Comparison of ENCODE assay signal across 1 cellular context in the genomic region with DNA sequence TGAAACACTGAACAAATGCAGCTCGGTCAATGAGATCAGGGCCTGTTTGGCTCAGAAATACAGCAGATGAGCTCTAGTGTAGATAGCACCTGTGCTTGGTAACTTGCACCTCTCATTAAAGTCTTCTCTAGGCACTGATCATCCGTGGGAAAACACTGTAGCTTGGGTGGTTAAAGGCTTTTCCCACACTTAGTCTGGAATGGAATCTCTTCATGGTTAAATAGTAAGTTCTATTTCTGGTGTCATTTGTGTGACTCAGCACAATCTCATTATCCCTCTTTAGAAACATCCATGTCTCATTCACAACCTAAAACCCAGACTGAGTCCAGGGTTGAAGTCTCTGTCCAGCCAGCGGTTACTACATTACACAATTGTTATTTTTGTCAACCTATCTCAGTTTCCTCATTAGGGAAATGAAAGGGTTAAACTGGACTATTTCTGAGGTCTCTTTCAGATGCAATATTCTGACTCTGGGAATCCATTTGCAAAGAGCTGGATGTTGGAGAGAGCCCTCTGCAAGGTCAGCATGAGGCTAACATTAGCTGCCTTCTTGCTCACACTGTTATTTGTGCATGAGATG.
TF ChIP-seq lines count a peak whose summit lies in the region.

No MANE protein-coding gene starts in this region.

TF ChIP-seq in K562, 482 proteins besides CTCF, POLR2A, EP300 and RAD21 (continued from another document):
- TF ChIP-seq, protein P1, sequence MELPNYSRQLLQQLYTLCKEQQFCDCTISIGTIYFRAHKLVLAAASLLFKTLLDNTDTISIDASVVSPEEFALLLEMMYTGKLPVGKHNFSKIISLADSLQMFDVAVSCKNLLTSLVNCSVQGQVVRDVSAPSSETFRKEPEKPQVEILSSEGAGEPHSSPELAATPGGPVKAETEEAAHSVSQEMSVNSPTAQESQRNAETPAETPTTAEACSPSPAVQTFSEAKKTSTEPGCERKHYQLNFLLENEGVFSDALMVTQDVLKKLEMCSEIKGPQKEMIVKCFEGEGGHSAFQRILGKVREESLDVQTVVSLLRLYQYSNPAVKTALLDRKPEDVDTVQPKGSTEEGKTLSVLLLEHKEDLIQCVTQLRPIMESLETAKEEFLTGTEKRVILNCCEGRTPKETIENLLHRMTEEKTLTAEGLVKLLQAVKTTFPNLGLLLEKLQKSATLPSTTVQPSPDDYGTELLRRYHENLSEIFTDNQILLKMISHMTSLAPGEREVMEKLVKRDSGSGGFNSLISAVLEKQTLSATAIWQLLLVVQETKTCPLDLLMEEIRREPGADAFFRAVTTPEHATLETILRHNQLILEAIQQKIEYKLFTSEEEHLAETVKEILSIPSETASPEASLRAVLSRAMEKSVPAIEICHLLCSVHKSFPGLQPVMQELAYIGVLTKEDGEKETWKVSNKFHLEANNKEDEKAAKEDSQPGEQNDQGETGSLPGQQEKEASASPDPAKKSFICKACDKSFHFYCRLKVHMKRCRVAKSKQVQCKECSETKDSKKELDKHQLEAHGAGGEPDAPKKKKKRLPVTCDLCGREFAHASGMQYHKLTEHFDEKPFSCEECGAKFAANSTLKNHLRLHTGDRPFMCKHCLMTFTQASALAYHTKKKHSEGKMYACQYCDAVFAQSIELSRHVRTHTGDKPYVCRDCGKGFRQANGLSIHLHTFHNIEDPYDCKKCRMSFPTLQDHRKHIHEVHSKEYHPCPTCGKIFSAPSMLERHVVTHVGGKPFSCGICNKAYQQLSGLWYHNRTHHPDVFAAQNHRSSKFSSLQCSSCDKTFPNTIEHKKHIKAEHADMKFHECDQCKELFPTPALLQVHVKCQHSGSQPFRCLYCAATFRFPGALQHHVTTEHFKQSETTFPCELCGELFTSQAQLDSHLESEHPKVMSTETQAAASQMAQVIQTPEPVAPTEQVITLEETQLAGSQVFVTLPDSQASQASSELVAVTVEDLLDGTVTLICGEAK (IDR thresholded peaks at IDR 0.05), result 0 out of 2 replicates have a peak, but pooled peaks have one; percentile 30
- TF ChIP-seq, protein P1 (CRISPR knock-in tag; IDR thresholded peaks at IDR 0.05), result no peak
- TF ChIP-seq, protein P2, sequence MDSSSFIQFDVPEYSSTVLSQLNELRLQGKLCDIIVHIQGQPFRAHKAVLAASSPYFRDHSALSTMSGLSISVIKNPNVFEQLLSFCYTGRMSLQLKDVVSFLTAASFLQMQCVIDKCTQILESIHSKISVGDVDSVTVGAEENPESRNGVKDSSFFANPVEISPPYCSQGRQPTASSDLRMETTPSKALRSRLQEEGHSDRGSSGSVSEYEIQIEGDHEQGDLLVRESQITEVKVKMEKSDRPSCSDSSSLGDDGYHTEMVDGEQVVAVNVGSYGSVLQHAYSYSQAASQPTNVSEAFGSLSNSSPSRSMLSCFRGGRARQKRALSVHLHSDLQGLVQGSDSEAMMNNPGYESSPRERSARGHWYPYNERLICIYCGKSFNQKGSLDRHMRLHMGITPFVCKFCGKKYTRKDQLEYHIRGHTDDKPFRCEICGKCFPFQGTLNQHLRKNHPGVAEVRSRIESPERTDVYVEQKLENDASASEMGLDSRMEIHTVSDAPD (CRISPR knock-in tag; IDR thresholded peaks at IDR 0.05), result no peak
- TF ChIP-seq FOXK1 (CRISPR knock-in tag; IDR thresholded peaks at IDR 0.05; ENCODE audit: borderline replicate concordance), result 0 out of 2 replicates have a peak, but pooled peaks have one; percentile 39
- TF ChIP-seq, protein P3, sequence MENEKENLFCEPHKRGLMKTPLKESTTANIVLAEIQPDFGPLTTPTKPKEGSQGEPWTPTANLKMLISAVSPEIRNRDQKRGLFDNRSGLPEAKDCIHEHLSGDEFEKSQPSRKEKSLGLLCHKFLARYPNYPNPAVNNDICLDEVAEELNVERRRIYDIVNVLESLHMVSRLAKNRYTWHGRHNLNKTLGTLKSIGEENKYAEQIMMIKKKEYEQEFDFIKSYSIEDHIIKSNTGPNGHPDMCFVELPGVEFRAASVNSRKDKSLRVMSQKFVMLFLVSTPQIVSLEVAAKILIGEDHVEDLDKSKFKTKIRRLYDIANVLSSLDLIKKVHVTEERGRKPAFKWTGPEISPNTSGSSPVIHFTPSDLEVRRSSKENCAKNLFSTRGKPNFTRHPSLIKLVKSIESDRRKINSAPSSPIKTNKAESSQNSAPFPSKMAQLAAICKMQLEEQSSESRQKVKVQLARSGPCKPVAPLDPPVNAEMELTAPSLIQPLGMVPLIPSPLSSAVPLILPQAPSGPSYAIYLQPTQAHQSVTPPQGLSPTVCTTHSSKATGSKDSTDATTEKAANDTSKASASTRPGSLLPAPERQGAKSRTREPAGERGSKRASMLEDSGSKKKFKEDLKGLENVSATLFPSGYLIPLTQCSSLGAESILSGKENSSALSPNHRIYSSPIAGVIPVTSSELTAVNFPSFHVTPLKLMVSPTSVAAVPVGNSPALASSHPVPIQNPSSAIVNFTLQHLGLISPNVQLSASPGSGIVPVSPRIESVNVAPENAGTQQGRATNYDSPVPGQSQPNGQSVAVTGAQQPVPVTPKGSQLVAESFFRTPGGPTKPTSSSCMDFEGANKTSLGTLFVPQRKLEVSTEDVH (IDR thresholded peaks at IDR 0.05; ENCODE audit: low read depth, partially characterized antibody), result no peak
- TF ChIP-seq ZC3H11A (IDR thresholded peaks at IDR 0.05; ENCODE audit: low read depth, low read length), result 0 out of 2 replicates have a peak, but pooled peaks have one; percentile 83
- 0 out of 2 replicates have a peak, but pooled peaks have one; percentile 39 for TF ChIP-seq DPF2 (IDR thresholded peaks at IDR 0.05)
- peak; percentile 40; the same call in 1 of the 2 replicates for TF ChIP-seq NFE2 (IDR thresholded peaks at IDR 0.05; ENCODE audit: low read depth)
- TF ChIP-seq MIER1 (IDR thresholded peaks at IDR 0.05; ENCODE audit: low read depth), result 0 out of 2 replicates have a peak, but pooled peaks have one; percentile 29
- TF ChIP-seq ZNF75A (CRISPR knock-in tag; IDR thresholded peaks at IDR 0.05), result peak; percentile 99
- TF ChIP-seq, protein P4, sequence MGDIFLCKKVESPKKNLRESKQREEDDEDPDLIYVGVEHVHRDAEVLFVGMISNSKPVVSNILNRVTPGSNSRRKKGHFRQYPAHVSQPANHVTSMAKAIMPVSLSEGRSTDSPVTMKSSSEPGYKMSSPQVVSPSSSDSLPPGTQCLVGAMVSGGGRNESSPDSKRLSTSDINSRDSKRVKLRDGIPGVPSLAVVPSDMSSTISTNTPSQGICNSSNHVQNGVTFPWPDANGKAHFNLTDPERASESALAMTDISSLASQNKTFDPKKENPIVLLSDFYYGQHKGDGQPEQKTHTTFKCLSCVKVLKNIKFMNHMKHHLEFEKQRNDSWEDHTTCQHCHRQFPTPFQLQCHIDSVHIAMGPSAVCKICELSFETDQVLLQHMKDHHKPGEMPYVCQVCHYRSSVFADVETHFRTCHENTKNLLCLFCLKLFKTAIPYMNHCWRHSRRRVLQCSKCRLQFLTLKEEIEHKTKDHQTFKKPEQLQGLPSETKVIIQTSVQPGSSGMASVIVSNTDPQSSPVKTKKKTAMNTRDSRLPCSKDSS (IDR thresholded peaks at IDR 0.05; ENCODE audit: low read depth, partially characterized antibody), result peak; percentile 99
- TF ChIP-seq C11orf30 (IDR thresholded peaks at IDR 0.05; ENCODE audit: low read depth), result peak; percentile 76
- TF ChIP-seq TRIM24 (IDR thresholded peaks at IDR 0.05), result peak; percentile 76 to 84
- no peak for TF ChIP-seq BHLHE40 (IDR thresholded peaks at IDR 0.05; ENCODE audit: low read length)
- TF ChIP-seq TRIM28 (IDR thresholded peaks at IDR 0.05), result peak; percentile 99
